17 cellular contexts compared by ENCODE assay signal in the genomic region with DNA sequence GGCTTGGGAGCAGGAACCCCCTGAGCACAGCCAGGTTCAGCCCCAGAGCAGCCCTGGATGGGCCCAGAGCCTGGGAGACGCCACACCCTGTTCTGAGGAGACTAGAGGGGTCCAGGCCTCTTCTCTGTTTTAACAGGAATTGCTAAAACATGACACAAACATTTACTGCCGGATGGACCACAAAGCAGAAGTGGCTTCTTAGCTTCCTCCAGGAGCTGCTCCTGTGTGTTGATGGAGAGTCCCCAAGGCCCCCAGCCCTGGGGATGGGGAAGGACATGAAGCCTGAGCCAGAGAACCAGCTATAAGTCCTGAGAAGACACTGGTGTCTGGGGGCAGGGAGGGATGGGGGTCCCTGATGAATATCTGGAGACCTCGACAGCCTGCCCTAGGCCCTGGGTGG. TPM values are rescaled to one million over a fixed set of nuclear protein-coding genes. Genes with fewer than 3 reads are reported as not detected.
DNase-seq lines count a peak whose midpoint lies in the region; ATAC-seq and TF ChIP-seq lines count a peak whose summit lies in the region.
"Had no signal": no experiment of that assay in that cellular context is flagged by ENCODE, and none has a peak within 500 bp of the region (broad histone marks: within the 10 kb centered on the region; RNA-seq: fewer than 3 reads in every experiment).

No MANE protein-coding gene starts in this region.

- peaks cover 83% of the 10 kb centered on the region for H3K27me3 ChIP-seq in left ventricle myocardium inferior (ENCODE audit: low read depth)
- H3K27me3 ChIP-seq: testis had no signal

- H3K9me3 ChIP-seq in OCI-LY7 (ENCODE audit: low read length), result no peaks in the 10 kb centered on the region
- no peaks in the 10 kb centered on the region for H3K9me3 ChIP-seq in left ventricle myocardium inferior (replicated peaks)
- H3K9me3 ChIP-seq: esophagus squamous epithelium, testis had no signal

- H2AFZ ChIP-seq in OCI-LY7 (ENCODE audit: low read length), result peak overlapping the region; percentile 70

- H4K20me1 ChIP-seq in OCI-LY7 (ENCODE audit: insufficient read depth, low read length), result no peaks in the 10 kb centered on the region

- DNase-seq in GM13976 (ENCODE audit: low spot score) (peak; percentile 39), OCI-LY7 (ENCODE audit: low spot score) (peak; percentile 37), left ventricle myocardium inferior (peak; percentile 26), sciatic nerve (ENCODE audit: low spot score) (peak; percentile 57), RKO (ENCODE audit: low spot score) (no peak), NCI-H526 treated with DMSO at 0.1 percent for 48 hours (lab: John Stamatoyannopoulos, UW) (no peak)
- DNase-seq in activated naive CD4-positive, alpha-beta T cell treated with Interleukin-2 at 50 U/mL for 16 hours, result no peak
- DNase-seq in activated CD4-positive, alpha-beta T cell treated with anti-CD3 and anti-CD28 coated beads for 1 hour, result no peak
- DNase-seq: activated CD4-positive, alpha-beta T cell treated with anti-CD3 and anti-CD28 coated beads for 48 hours; dermis blood vessel endothelial cell; DMS53; esophagus squamous epithelium; naive thymus-derived CD8-positive, alpha-beta T cell; NCI-H187; NCI-H526; testis had no signal

- H3K4me1 ChIP-seq in OCI-LY7 (ENCODE audit: insufficient read depth, low read length, poor library complexity, severe bottlenecking) (peaks cover 17% of the 10 kb centered on the region), left ventricle myocardium inferior (no peaks in the 10 kb centered on the region)
- H3K4me1 ChIP-seq: esophagus squamous epithelium, testis had no signal

- peak; percentile 62 for ATAC-seq in sciatic nerve
- ATAC-seq: naive thymus-derived CD8-positive, alpha-beta T cell had no signal

- BruUV-seq in OCI-LY7 (replicated peaks; lab: Mats Ljungman, UMichigan), result no TSS peak

- POLR2A ChIA-PET in OCI-LY7 (lab: Charles Lee), result interaction anchor here (0.7 to 1.0 kb wide), 2 partner anchors 16 to 404 kb away, joined by 3 read pairs; no protein-coding TSS in a partner anchor

- intact Hi-C loops in OCI-LY7 (cut with micrococcal nuclease; ENCODE audit: unreplicated experiment) (no loop called here), left ventricle myocardium inferior (cut with micrococcal nuclease) (no loop called here), sciatic nerve (cut with DNase I) (no loop called here)

- H3K9me2 ChIP-seq in OCI-LY7 (ENCODE audit: insufficient read depth, low read length), result no peaks in the 10 kb centered on the region

- CTCF ChIA-PET in OCI-LY7 (lab: Charles Lee; ENCODE audit: unreplicated experiment), result no interaction called here

- in situ Hi-C loops in GM13976 (cut with MboI; ENCODE audit: low sequenced_read_pairs, unreplicated experiment), result no loop called here

- TF ChIP-seq CTCF in GM13976 (IDR thresholded peaks at IDR 0.05; ENCODE audit: borderline replicate concordance, control extremely low read depth, extremely low read depth, insufficient read depth, missing control alignments) (no peak), OCI-LY7 (conservative IDR thresholded peaks at IDR 0.05; ENCODE audit: low read length) (no peak), left ventricle myocardium inferior (IDR thresholded peaks at IDR 0.05; ENCODE audit: borderline replicate concordance) (no peak)

- H3K4me3 ChIP-seq in OCI-LY7 (ENCODE audit: low read depth, low read length, poor library complexity, severe bottlenecking), result no peak overlapping the region
- no peak overlapping the region for H3K4me3 ChIP-seq in left ventricle myocardium inferior
- H3K4me3 ChIP-seq: esophagus squamous epithelium, testis had no signal

- no peaks in the 10 kb centered on the region for H3K79me2 ChIP-seq in OCI-LY7 (ENCODE audit: insufficient read depth, low read depth, low read length)

- H3K4me2 ChIP-seq in OCI-LY7 (ENCODE audit: low read length), result peak overlapping the region; percentile 46

- H3K27ac ChIP-seq in OCI-LY7 (ENCODE audit: low read depth, low read length, poor library complexity, severe bottlenecking) (no peak overlapping the region), left ventricle myocardium inferior (replicated peaks) (peak overlapping the region; percentile 30)
- H3K27ac ChIP-seq: testis had no signal

- H3K36me3 ChIP-seq in OCI-LY7 (ENCODE audit: insufficient read depth, low read length) (no peaks in the 10 kb centered on the region), left ventricle myocardium inferior (no peaks in the 10 kb centered on the region)
- H3K36me3 ChIP-seq: esophagus squamous epithelium had no signal

RNA-seq across cellular contexts. Expression of gene CEACAM3, which starts 14.6 kb away (rescaled TPM):
- total RNA-seq in OCI-LY7 (2014; rRNA removed; shearing (Covaris generic)), result not detected in 2 replicates
- total RNA-seq in OCI-LY7 (2022), result not detected in 2 replicates
- not detected for total RNA-seq in left ventricle myocardium inferior
- 3.3 TPM for total RNA-seq in sciatic nerve
- total RNA-seq: dermis blood vessel endothelial cell; naive thymus-derived CD8-positive, alpha-beta T cell; T-helper 2 cell treated with Interferon-gamma antibody and Interleukin-4, amounts not matched to agents 100 ng/mL and 5 ng/mL, for 36 hours; testis had no signal

RNA-seq across cellular contexts. Expression of gene LYPD4, which starts 33.4 kb away (rescaled TPM):
- total RNA-seq in OCI-LY7 (2014; rRNA removed; shearing (Covaris generic)), result not detected in 2 replicates
- total RNA-seq in OCI-LY7 (2022) (not detected in 2 replicates), left ventricle myocardium inferior (not detected), sciatic nerve (not detected)
- total RNA-seq: dermis blood vessel endothelial cell; esophagus squamous epithelium; naive thymus-derived CD8-positive, alpha-beta T cell; T-helper 2 cell treated with Interferon-gamma antibody and Interleukin-4, amounts not matched to agents 100 ng/mL and 5 ng/mL, for 36 hours had no signal

RNA-seq across cellular contexts. Expression of gene DMRTC2, which starts 33.8 kb away (rescaled TPM):
- total RNA-seq in OCI-LY7 (2014; rRNA removed; shearing (Covaris generic)), result not detected in 2 replicates
- not detected in 2 replicates for total RNA-seq in OCI-LY7 (2022)
- total RNA-seq in left ventricle myocardium inferior, result not detected
- total RNA-seq in sciatic nerve, result not detected
- total RNA-seq: dermis blood vessel endothelial cell; esophagus squamous epithelium; naive thymus-derived CD8-positive, alpha-beta T cell; T-helper 2 cell treated with Interferon-gamma antibody and Interleukin-4, amounts not matched to agents 100 ng/mL and 5 ng/mL, for 36 hours had no signal

RNA-seq across cellular contexts. Expression of gene RPS19, which starts 49.0 kb away (rescaled TPM):
- total RNA-seq in OCI-LY7 (2014; rRNA removed; shearing (Covaris generic)), result 4,018 and 4,414 TPM in 2 replicates
- total RNA-seq in OCI-LY7 (2022) (3,803 and 3,902 TPM in 2 replicates), left ventricle myocardium inferior (611 TPM), sciatic nerve (788 TPM)

RNA-seq across cellular contexts. Expression of gene CEACAM6, which starts 55.7 kb away (rescaled TPM):
- not detected in 2 replicates for total RNA-seq in OCI-LY7 (2014; rRNA removed; shearing (Covaris generic))
- total RNA-seq in OCI-LY7 (2022) (not detected in 2 replicates), left ventricle myocardium inferior (0.11 TPM), sciatic nerve (1.1 TPM)
- total RNA-seq: dermis blood vessel endothelial cell; naive thymus-derived CD8-positive, alpha-beta T cell; T-helper 2 cell treated with Interferon-gamma antibody and Interleukin-4, amounts not matched to agents 100 ng/mL and 5 ng/mL, for 36 hours had no signal

Comparison
In these comparisons a context has a peak if more than half of its experiments do, and no peak if none do; other contexts are left out.
1. DNase-seq: peak in GM13976 (single experiment), OCI-LY7 (single experiment), left ventricle myocardium inferior (single experiment) and sciatic nerve (single experiment); none in activated naive CD4-positive, alpha-beta T cell treated with Interleukin-2 at 50 U/mL for 16 hours (single experiment), activated CD4-positive, alpha-beta T cell treated with anti-CD3 and anti-CD28 coated beads for 1 hour (single experiment), RKO (single experiment) and NCI-H526 treated with DMSO at 0.1 percent for 48 hours (single experiment).